ENCODE assay signal across 17 cellular contexts in genomic region chr4:58286335-58286734, GRCh38.
DNase-seq lines count a peak whose midpoint lies in the region; ATAC-seq and TF ChIP-seq lines count a peak whose summit lies in the region.
"Had no signal": no experiment of that assay in that cellular context is flagged by ENCODE, and none has a peak within 500 bp of the region (broad histone marks: within the 10 kb centered on the region; RNA-seq: fewer than 3 reads in every experiment).

No MANE protein-coding gene starts in this region.

- POLR2A ChIA-PET in PC-3 (lab: Charles Lee; ENCODE audit: unreplicated experiment), result no interaction called here

- H3K27ac ChIP-seq in PC-3 (ENCODE audit: low read length) (no peak overlapping the region), SJCRH30 (no peak overlapping the region)
- H3K27ac ChIP-seq: 22Rv1; A549; BLaER1 treated with 17β-estradiol and CSF1 and Interleukin-3, amounts not matched to agents 10 nM and 100 nM; C4-2B had no signal

- CTCF ChIA-PET in PC-3 (lab: Charles Lee), result no interaction called here

- H4K20me1 ChIP-seq in PC-3 (ENCODE audit: low read length), result no peaks in the 10 kb centered on the region
- H4K20me1 ChIP-seq: BLaER1 treated with 17β-estradiol and CSF1 and Interleukin-3, amounts not matched to agents 10 nM and 100 nM had no signal

- no TSS peak for BruUV-seq in PC-3 (replicated peaks; lab: Mats Ljungman, UMichigan)

- no peaks in the 10 kb centered on the region for H3K79me2 ChIP-seq in PC-3 (ENCODE audit: low read length)

- no peaks in the 10 kb centered on the region for H3K9me2 ChIP-seq in PC-3 (replicated peaks; ENCODE audit: low read length)

- no peak overlapping the region for H3K9ac ChIP-seq in PC-3 (ENCODE audit: low read length)
- H3K9ac ChIP-seq: BLaER1 treated with 17β-estradiol and CSF1 and Interleukin-3, amounts not matched to agents 10 nM and 100 nM had no signal

- H3K4me2 ChIP-seq in PC-3 (ENCODE audit: low read length), result no peak overlapping the region
- H3K4me2 ChIP-seq: A549; BLaER1 treated with 17β-estradiol and CSF1 and Interleukin-3, amounts not matched to agents 10 nM and 100 nM had no signal

- no peak overlapping the region for H2AFZ ChIP-seq in PC-3 (ENCODE audit: low read length)

- TF ChIP-seq CTCF in PC-3 (conservative IDR thresholded peaks at IDR 0.05; ENCODE audit: low read depth, low read length), result no peak

- ATAC-seq in PC-3, result no peak
- ATAC-seq: A549; CD8-positive, alpha-beta T cell; GM12878 had no signal

- no peaks in the 10 kb centered on the region for H3F3A ChIP-seq in PC-3 (ENCODE audit: low read length, unreplicated experiment)

- intact Hi-C loops in PC-3 (cut with micrococcal nuclease), result no loop called here

- no peaks in the 10 kb centered on the region for H3K9me3 ChIP-seq in PC-3 (ENCODE audit: low read length)
- H3K9me3 ChIP-seq in SJCRH30 (replicated peaks), result no peaks in the 10 kb centered on the region
- H3K9me3 ChIP-seq: A549; BLaER1 treated with 17β-estradiol and CSF1 and Interleukin-3, amounts not matched to agents 10 nM and 100 nM; Caco-2 had no signal

- H3K4me3 ChIP-seq in PC-3 (ENCODE audit: low read length), result no peak overlapping the region
- H3K4me3 ChIP-seq in SJCRH30, result no peak overlapping the region
- H3K4me3 ChIP-seq: A549; BLaER1 treated with 17β-estradiol and CSF1 and Interleukin-3, amounts not matched to agents 10 nM and 100 nM; GM12878 had no signal

- no peaks in the 10 kb centered on the region for H3K36me3 ChIP-seq in PC-3 (ENCODE audit: low read depth, low read length)
- H3K36me3 ChIP-seq in SJCRH30, result no peaks in the 10 kb centered on the region
- H3K36me3 ChIP-seq: BLaER1 treated with 17β-estradiol and CSF1 and Interleukin-3, amounts not matched to agents 10 nM and 100 nM had no signal

- DNase-seq in DMS53 (lab: John Stamatoyannopoulos, UW) (peak; percentile 6), DMS53 treated with DMSO at 0.1 percent for 48 hours (lab: John Stamatoyannopoulos, UW; ENCODE audit: unreplicated experiment) (no peak), PC-3 (peak; percentile 41), SJCRH30 (no peak)
- no peak for DNase-seq in activated CD4-positive, alpha-beta T cell treated with anti-CD3 and anti-CD28 coated beads, Interleukin-2, amount 50 U/mL, for 48 hours
- DNase-seq: AML-193; Caco-2; Calu3; CD4-positive, alpha-beta T cell; CD8-positive, alpha-beta T cell; DMS79 treated with DMSO at 0.1 percent for 48 hours; GDM1 had no signal

- H3K4me1 ChIP-seq in PC-3 (ENCODE audit: insufficient read depth, low read length) (no peaks in the 10 kb centered on the region), SJCRH30 (no peaks in the 10 kb centered on the region)
- H3K4me1 ChIP-seq: A549; BLaER1 treated with 17β-estradiol and CSF1 and Interleukin-3, amounts not matched to agents 10 nM and 100 nM; Caco-2 had no signal

- no peaks in the 10 kb centered on the region for H3K27me3 ChIP-seq in PC-3 (ENCODE audit: low read length)
- no peaks in the 10 kb centered on the region for H3K27me3 ChIP-seq in SJCRH30
- H3K27me3 ChIP-seq: BLaER1 treated with 17β-estradiol and CSF1 and Interleukin-3, amounts not matched to agents 10 nM and 100 nM had no signal

Comparison
In these comparisons a context has a peak if more than half of its experiments do, and no peak if none do; other contexts are left out.
1. DNase-seq: peak in DMS53 (single experiment) and PC-3 (single experiment); none in DMS53 treated with DMSO at 0.1 percent for 48 hours (single experiment), SJCRH30 (0 of 2) and activated CD4-positive, alpha-beta T cell treated with anti-CD3 and anti-CD28 coated beads, Interleukin-2, amount 50 U/mL, for 48 hours (0 of 2).